ENCODE assay signal across 10 cellular contexts in genomic region chr11:43941257-43941879, GRCh38. TPM values are rescaled to one million over a fixed set of nuclear protein-coding genes. Genes with fewer than 3 reads are reported as not detected.
A peak's percentile ranks its signal among the peaks of the same experiment; 100 is the strongest.
DNase-seq lines count a peak whose midpoint lies in the region; ATAC-seq and TF ChIP-seq lines count a peak whose summit lies in the region.
"Had no signal": no experiment of that assay in that cellular context is flagged by ENCODE, and none has a peak within 500 bp of the region (broad histone marks: within the 10 kb centered on the region; RNA-seq: fewer than 3 reads in every experiment).

No MANE protein-coding gene starts in this region.

- H3K4me3 Mint-ChIP-seq in activated CD4-positive, alpha-beta T cell treated with anti-CD3 and anti-CD28 coated beads, Interleukin-2, amount 10 ng/mL, durations not matched to agents 24 days and 14 days: peak overlapping the region; percentile 87
- peak overlapping the region; percentile 98 for H3K4me3 Mint-ChIP-seq in T-helper 17 cell

- H3K27ac ChIP-seq in gastroesophageal sphincter: peak overlapping the region in 3 of 4 donors; percentile 93 to 96 (median 95)
- H3K27ac ChIP-seq in stomach smooth muscle (ENCODE audit: low read length): peak overlapping the region; percentile 80

- peaks cover 2% of the 10 kb centered on the region for H3K36me3 Mint-ChIP-seq in activated CD4-positive, alpha-beta T cell treated with anti-CD3 and anti-CD28 coated beads, Interleukin-2, amount 10 ng/mL, durations not matched to agents 24 days and 14 days (ENCODE audit: low read depth)
- peaks cover 8% of the 10 kb centered on the region for H3K36me3 Mint-ChIP-seq in T-helper 17 cell (ENCODE audit: low read depth)

- no peak for TF ChIP-seq POLR2A in gastroesophageal sphincter (IDR thresholded peaks at IDR 0.05)

- TF ChIP-seq EP300 in gastroesophageal sphincter (IDR thresholded peaks at IDR 0.05): no peak

- H3K36me3 ChIP-seq in gastroesophageal sphincter (no peaks in the 10 kb centered on the region), stomach smooth muscle (ENCODE audit: control insufficient read depth in 2 of 2, insufficient read depth in 2 of 2, low read length in 2 of 2) (no peaks in the 10 kb centered on the region)

- no peak for ATAC-seq in T-helper 17 cell
- ATAC-seq in gastroesophageal sphincter: no peak
- no peak for ATAC-seq in GM18858 (IDR thresholded peaks at IDR 0.05; ENCODE audit: unreplicated experiment)
- no peak for ATAC-seq in left colon
- no peak for ATAC-seq in GM18498 (IDR thresholded peaks at IDR 0.05; ENCODE audit: unreplicated experiment)

- H3K4me3 ChIP-seq in gastroesophageal sphincter (peak overlapping the region in 1 of 2 donors; percentile 81), stomach smooth muscle (ENCODE audit: low read length in 2 of 2) (peak overlapping the region; percentile 33 to 90)

- 66 to 69% methylated on average over 4 of the region's 4 CpGs for WGBS in gastroesophageal sphincter (ENCODE audit: low coverage in 1 of 2), 2 donors

- H3K9ac ChIP-seq in stomach smooth muscle (ENCODE audit: low read length in 2 of 2): peak overlapping the region; percentile 29 to 58

- H3K27ac Mint-ChIP-seq in activated CD4-positive, alpha-beta T cell treated with anti-CD3 and anti-CD28 coated beads, Interleukin-2, amount 10 ng/mL, durations not matched to agents 24 days and 14 days: peak overlapping the region; percentile 75
- H3K27ac Mint-ChIP-seq in T-helper 17 cell: peak overlapping the region; percentile 59

- peaks cover 18% of the 10 kb centered on the region for H3K4me1 Mint-ChIP-seq in activated CD4-positive, alpha-beta T cell treated with anti-CD3 and anti-CD28 coated beads, Interleukin-2, amount 10 ng/mL, durations not matched to agents 24 days and 14 days
- peaks cover 13% of the 10 kb centered on the region for H3K4me1 Mint-ChIP-seq in T-helper 17 cell

- intact Hi-C loops in activated CD4-positive, alpha-beta T cell treated with anti-CD3 and anti-CD28 coated beads, Interleukin-2, amount 10 ng/mL, durations not matched to agents 24 days and 14 days (cut with micrococcal nuclease): loop anchor here (5.0 to 10.0 kb wide), 4 partner anchors 109 to 364 kb away; partner anchors contain the start of genes ACCS and HSD17B12
- intact Hi-C loops in left colon (cut with DNase I, micrococcal nuclease): loop anchor here in 1 of 2 donors (10.0 kb wide), 1 partner anchor 47 kb away; no protein-coding TSS in a partner anchor

- no peak for TF ChIP-seq CTCF in gastroesophageal sphincter (IDR thresholded peaks at IDR 0.05)

- DNase-seq in activated CD4-positive, alpha-beta T cell treated with anti-CD3 and anti-CD28 coated beads, Interleukin-2, amount 10 ng/mL, durations not matched to agents 24 days and 14 days: no peak
- DNase-seq in activated CD4-positive, alpha-beta T cell treated with anti-CD3 and anti-CD28 coated beads for 4 hours: no peak
- DNase-seq in T-helper 17 cell: no peak
- DNase-seq in left colon: no peak
- DNase-seq: COR-L47 had no signal

- H3K9me3 ChIP-seq in T-helper 17 cell (ENCODE audit: control insufficient read depth, low read length, poor library complexity, severe bottlenecking) (no peaks in the 10 kb centered on the region), gastroesophageal sphincter (no peaks in the 10 kb centered on the region), stomach smooth muscle (ENCODE audit: control insufficient read depth in 2 of 2, low read length in 2 of 2) (no peaks in the 10 kb centered on the region)

- no peaks in the 10 kb centered on the region for H3K9me3 Mint-ChIP-seq in activated CD4-positive, alpha-beta T cell treated with anti-CD3 and anti-CD28 coated beads, Interleukin-2, amount 10 ng/mL, durations not matched to agents 24 days and 14 days

- H3K27me3 ChIP-seq in gastroesophageal sphincter (peaks cover 16% of the 10 kb centered on the region), stomach smooth muscle (ENCODE audit: control insufficient read depth in 1 of 2, insufficient read depth in 2 of 2, low read length in 2 of 2) (no peaks in the 10 kb centered on the region)

- H3K27me3 Mint-ChIP-seq in activated CD4-positive, alpha-beta T cell treated with anti-CD3 and anti-CD28 coated beads, Interleukin-2, amount 10 ng/mL, durations not matched to agents 24 days and 14 days: peaks cover 59% of the 10 kb centered on the region
- peaks cover 63% of the 10 kb centered on the region for H3K27me3 Mint-ChIP-seq in T-helper 17 cell

- H3K4me1 ChIP-seq in gastroesophageal sphincter: peaks cover 0 to 45% (median 5%) of the 10 kb centered on the region in 3 donors
- peaks cover 20% of the 10 kb centered on the region for H3K4me1 ChIP-seq in stomach smooth muscle (ENCODE audit: control insufficient read depth, insufficient read depth, low read length)

RNA-seq across cellular contexts. Expression of gene C11orf96, which starts 1.1 kb away (rescaled TPM):
- 3.1 and 3.5 TPM in 2 replicates for total RNA-seq in activated CD4-positive, alpha-beta T cell treated with anti-CD3 and anti-CD28 coated beads, Interleukin-2, amount 10 ng/mL, durations not matched to agents 24 days and 14 days
- under 1 TPM in 1 of 2 donors, not detected in 1; 0.34 TPM for total RNA-seq in T-helper 17 cell
- 100 to 1,000 TPM in 1 of 4 donors, 10 to 100 TPM in 3; 47.0 to 723 (median 71.2) TPM for total RNA-seq in gastroesophageal sphincter
- 10 to 100 TPM; 19.0 to 22.0 TPM for total RNA-seq in left colon
- total RNA-seq: OCI-LY7 had no signal
